In genomic region chr5:54548565-54548964, GRCh38 we compare ENCODE assay signal across 24 cellular contexts.
"Had no signal": no experiment of that assay in that cellular context is flagged by ENCODE, and none has a peak within 500 bp of the region (broad histone marks: within the 10 kb centered on the region; RNA-seq: fewer than 3 reads in every experiment).

No MANE protein-coding gene starts in this region.

- ATAC-seq: activated CD8-positive, alpha-beta T cell treated with anti-CD3 and anti-CD28 coated beads for 36 hours; activated naive CD8-positive, alpha-beta T cell treated with anti-CD3 and anti-CD28 coated beads, Interleukin-2, amount 50 U/mL, for 24 hours; naive thymus-derived CD4-positive, alpha-beta T cell had no signal

- H3K9me3 Mint-ChIP-seq: activated B cell treated with CpG ODN at 0.5 μM for 24 hours; activated CD8-positive, alpha-beta T cell treated with anti-CD3 and anti-CD28 coated beads for 36 hours; activated naive CD4-positive, alpha-beta T cell treated with anti-CD3 and anti-CD28 coated beads, Interleukin-2, amount 50 U/mL, for 24 hours; activated naive CD8-positive, alpha-beta T cell treated with anti-CD3 and anti-CD28 coated beads, Interleukin-2, amount 50 U/mL, for 24 hours; activated T-helper 2 cell treated with anti-CD3 and anti-CD28 coated beads, Interferon-gamma antibody, Interleukin-2, Interleukin-4, amounts not matched to agents 10 μg/mL and 5 μg/mL and 100 μg/mL, durations not matched to agents 14 hours and 24 hours and 36 hours; naive thymus-derived CD4-positive, alpha-beta T cell had no signal

- H3K4me3 Mint-ChIP-seq: activated B cell treated with CpG ODN at 0.5 μM for 24 hours; activated CD8-positive, alpha-beta T cell treated with anti-CD3 and anti-CD28 coated beads for 36 hours; activated naive CD4-positive, alpha-beta T cell treated with anti-CD3 and anti-CD28 coated beads, Interleukin-2, amount 50 U/mL, for 24 hours; activated naive CD8-positive, alpha-beta T cell treated with anti-CD3 and anti-CD28 coated beads, Interleukin-2, amount 50 U/mL, for 24 hours; naive thymus-derived CD4-positive, alpha-beta T cell had no signal

- H3K27me3 Mint-ChIP-seq: activated B cell treated with CpG ODN at 0.5 μM for 24 hours; activated CD8-positive, alpha-beta T cell treated with anti-CD3 and anti-CD28 coated beads for 36 hours; activated naive CD4-positive, alpha-beta T cell treated with anti-CD3 and anti-CD28 coated beads, Interleukin-2, amount 50 U/mL, for 24 hours; activated naive CD8-positive, alpha-beta T cell treated with anti-CD3 and anti-CD28 coated beads, Interleukin-2, amount 50 U/mL, for 24 hours; naive thymus-derived CD4-positive, alpha-beta T cell had no signal

- H3K9me3 ChIP-seq: body of pancreas, esophagus muscularis mucosa, pancreas, prostate gland, spleen, testis, uterus had no signal

- DNase-seq: activated B cell treated with CpG ODN at 0.5 μM for 24 hours; activated CD4-positive, alpha-beta T cell treated with anti-CD3 and anti-CD28 coated beads, Interleukin-2, amount 50 U/mL, for 1 hour; activated CD8-positive, alpha-beta T cell treated with anti-CD3 and anti-CD28 coated beads for 36 hours; activated naive CD8-positive, alpha-beta T cell treated with anti-CD3 and anti-CD28 coated beads, Interleukin-2, amount 50 U/mL, for 24 hours; activated T-cell treated with anti-CD3 and anti-CD28 coated beads, Interleukin-2, amount 50 U/mL, for 48 hours; cortex of kidney; foreskin melanocyte; glutamatergic neuron; midbrain; naive thymus-derived CD4-positive, alpha-beta T cell; nucleus accumbens; pancreas; spleen; stimulated activated naive CD4-positive, alpha-beta T cell; T-helper 2 cell; trophoblast cell had no signal

- H3K27ac Mint-ChIP-seq: activated B cell treated with CpG ODN at 0.5 μM for 24 hours; activated CD8-positive, alpha-beta T cell treated with anti-CD3 and anti-CD28 coated beads for 36 hours; activated naive CD4-positive, alpha-beta T cell treated with anti-CD3 and anti-CD28 coated beads, Interleukin-2, amount 50 U/mL, for 24 hours; activated naive CD8-positive, alpha-beta T cell treated with anti-CD3 and anti-CD28 coated beads, Interleukin-2, amount 50 U/mL, for 24 hours; activated T-helper 2 cell treated with anti-CD3 and anti-CD28 coated beads, Interferon-gamma antibody, Interleukin-2, Interleukin-4, amounts not matched to agents 10 μg/mL and 5 μg/mL and 100 μg/mL, durations not matched to agents 14 hours and 24 hours and 36 hours; naive thymus-derived CD4-positive, alpha-beta T cell had no signal

- H3K36me3 ChIP-seq: pancreas, uterus had no signal

- H3K4me1 Mint-ChIP-seq: activated naive CD8-positive, alpha-beta T cell treated with anti-CD3 and anti-CD28 coated beads, Interleukin-2, amount 50 U/mL, for 24 hours had no signal

- H3K4me3 ChIP-seq: body of pancreas, esophagus muscularis mucosa, pancreas, prostate gland, spleen, testis, uterus had no signal

- H3K27ac ChIP-seq: body of pancreas, esophagus muscularis mucosa, pancreas, prostate gland, testis, uterus had no signal

- H3K4me1 ChIP-seq: body of pancreas, pancreas, prostate gland, testis, uterus had no signal

- H3K27me3 ChIP-seq: body of pancreas, esophagus muscularis mucosa, pancreas, spleen, testis, uterus had no signal

- FAIRE-seq: keratinocyte, pancreas had no signal
